8 cellular contexts compared by ENCODE assay signal in the genomic region with DNA sequence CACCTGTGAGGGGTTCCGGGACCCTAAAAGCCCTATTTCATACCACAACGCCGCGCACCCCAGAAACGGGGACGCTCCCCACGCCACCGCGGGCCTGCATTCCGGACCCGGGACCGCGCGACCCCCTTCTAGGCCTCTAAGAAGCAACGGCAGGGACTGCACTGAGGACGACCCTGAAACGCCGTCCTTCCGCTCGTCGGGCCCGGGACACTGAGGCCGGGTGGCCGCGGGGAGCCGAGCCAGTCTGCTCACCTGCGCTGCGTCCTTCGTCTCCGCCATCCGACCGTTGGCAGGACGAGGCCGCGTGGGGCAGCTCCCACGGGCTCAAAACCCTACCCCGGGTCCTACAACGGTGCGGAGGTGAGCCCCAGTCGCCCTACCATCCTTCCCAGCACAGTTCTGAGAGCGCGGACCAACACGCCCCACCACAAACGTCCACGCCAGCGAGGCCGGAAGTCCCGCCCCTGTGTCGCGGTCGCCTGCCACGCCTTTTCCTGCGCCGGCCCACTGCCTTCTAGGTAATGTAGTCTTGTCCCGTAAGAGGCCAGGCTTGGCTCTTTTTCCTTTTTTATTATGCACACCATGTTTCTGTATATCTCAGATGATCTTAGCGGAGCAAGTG. TPM values are rescaled to one million over a fixed set of nuclear protein-coding genes. Genes with fewer than 3 reads are reported as not detected.
DNase-seq lines count a peak whose midpoint lies in the region; ATAC-seq and TF ChIP-seq lines count a peak whose summit lies in the region.

A gene (minus strand): TSS at position 460 of the 622 bp plus-strand sequence. CDS start 181 bp downstream, at position 279.

- H3K4me3 ChIP-seq in ectodermal cell (ENCODE audit: insufficient read depth, low read depth, low read length) (peak within 1 kb of the TSS; percentile 87), lung (peak within 1 kb of the TSS; percentile 98)

- peaks cover 15% of the 10 kb centered on the region for H3K36me3 ChIP-seq in ectodermal cell (ENCODE audit: control insufficient read depth, insufficient read depth, low read length)
- peaks cover 8 to 13% of the 10 kb centered on the region in 2 donors for H3K36me3 ChIP-seq in lung (ENCODE audit: control insufficient read depth in 2 of 2, insufficient read depth in 2 of 2, low read length in 2 of 2)

- 0 to 1% methylated on average over 56 of the region's 56 CpGs for WGBS in ectodermal cell, 2 experiments
- WGBS in lung, 2 donors: 0% methylated on average over 56 of the region's 56 CpGs

- peak within 1 kb of the TSS; percentile 20 to 88 (median 76) for H3K27ac Mint-ChIP-seq in CD14-positive monocyte
- H3K27ac Mint-ChIP-seq in activated CD8-positive, alpha-beta T cell treated with anti-CD3 and anti-CD28 coated beads for 36 hours: peak within 1 kb of the TSS; percentile 85

- CTCF ChIA-PET in activated CD8-positive, alpha-beta T cell treated with anti-CD3 and anti-CD28 coated beads for 36 hours (lab: Charles Lee): no interaction called here

- intact Hi-C loops in CD14-positive monocyte (cut with micrococcal nuclease): loop anchor here in 1 of 2 donors (2.0 kb wide), 1 partner anchor 73 kb away; a partner anchor contains a TSS
- intact Hi-C loops in activated CD8-positive, alpha-beta T cell treated with anti-CD3 and anti-CD28 coated beads for 36 hours (cut with micrococcal nuclease): no loop called here

- H3K9me3 ChIP-seq in ectodermal cell (ENCODE audit: control insufficient read depth, low read length) (peaks cover 3% of the 10 kb centered on the region), lung (ENCODE audit: control insufficient read depth in 2 of 2, insufficient read depth in 1 of 2, low read length in 1 of 2) (peaks cover 0 to 22% of the 10 kb centered on the region in 2 donors)

- peak within 1 kb of the TSS; percentile 91 to 95 for H3K4me3 Mint-ChIP-seq in CD14-positive monocyte
- peak within 1 kb of the TSS; percentile 86 for H3K4me3 Mint-ChIP-seq in activated CD8-positive, alpha-beta T cell treated with anti-CD3 and anti-CD28 coated beads for 36 hours

- H3K36me3 Mint-ChIP-seq in CD14-positive monocyte: peaks cover 24 to 30% of the 10 kb centered on the region in 2 donors
- peaks cover 52% of the 10 kb centered on the region for H3K36me3 Mint-ChIP-seq in activated CD8-positive, alpha-beta T cell treated with anti-CD3 and anti-CD28 coated beads for 36 hours (ENCODE audit: low read depth)

- H3K9me3 Mint-ChIP-seq in CD14-positive monocyte: peaks cover 53 to 80% (median 69%) of the 10 kb centered on the region in 7 donors
- H3K9me3 Mint-ChIP-seq in activated CD8-positive, alpha-beta T cell treated with anti-CD3 and anti-CD28 coated beads for 36 hours: peaks cover 40% of the 10 kb centered on the region

- ATAC-seq in GM19395 (IDR thresholded peaks at IDR 0.05; ENCODE audit: unreplicated experiment) (peak; percentile 94), HG03565 (IDR thresholded peaks at IDR 0.05; ENCODE audit: unreplicated experiment) (peak; percentile 85), lung (ENCODE audit: insufficient read depth, low FRiP score) (peak; percentile 91)
- peak; percentile 96 for ATAC-seq in activated CD8-positive, alpha-beta T cell treated with anti-CD3 and anti-CD28 coated beads for 36 hours

- POLR2A ChIA-PET in activated CD8-positive, alpha-beta T cell treated with anti-CD3 and anti-CD28 coated beads for 36 hours (lab: Charles Lee): interaction anchor here (0.7 kb wide), 1 partner anchor 10 kb away, joined by 3 read pairs; no protein-coding TSS in a partner anchor

- TF ChIP-seq CTCF in CD14-positive monocyte (IDR thresholded peaks at IDR 0.05) (no peak), lung (IDR thresholded peaks at IDR 0.05; ENCODE audit: control extremely low read depth, extremely low read depth) (no peak)
- TF ChIP-seq CTCF in activated CD8-positive, alpha-beta T cell treated with anti-CD3 and anti-CD28 coated beads for 36 hours (IDR thresholded peaks at IDR 0.05): no peak

- H3K4me1 ChIP-seq in ectodermal cell (ENCODE audit: control insufficient read depth, insufficient read depth, low read length): no peaks in the 10 kb centered on the region
- H3K4me1 ChIP-seq in lung (ENCODE audit: control insufficient read depth in 2 of 2, insufficient read depth in 2 of 2, low read length in 2 of 2): peaks cover 12 to 14% of the 10 kb centered on the region in 2 donors

- H3K4me1 Mint-ChIP-seq in CD14-positive monocyte: peaks cover 21% of the 10 kb centered on the region
- peaks cover 26% of the 10 kb centered on the region for H3K4me1 Mint-ChIP-seq in activated CD8-positive, alpha-beta T cell treated with anti-CD3 and anti-CD28 coated beads for 36 hours (ENCODE audit: low read depth)

- H3K27me3 ChIP-seq in ectodermal cell (ENCODE audit: control insufficient read depth, insufficient read depth, low read length, poor library complexity, severe bottlenecking) (no peaks in the 10 kb centered on the region), lung (ENCODE audit: control insufficient read depth, insufficient read depth) (no peaks in the 10 kb centered on the region)

- no peak within 1 kb of the TSS for H3K27ac ChIP-seq in ectodermal cell (ENCODE audit: insufficient read depth, low read depth, low read length, poor library complexity, severe bottlenecking)
- peak within 1 kb of the TSS; percentile 59 to 82 for H3K27ac ChIP-seq in lung (ENCODE audit: low read depth in 1 of 2, low read length in 1 of 2)

- DNase-seq in CD14-positive monocyte (ENCODE audit: low spot score) (peak; percentile 84), NCI-H774 (lab: John Stamatoyannopoulos, UW) (peak; percentile 62), lung (ENCODE audit: low spot score) (peak; percentile 91)
- DNase-seq in activated CD8-positive, alpha-beta T cell treated with anti-CD3 and anti-CD28 coated beads for 36 hours: peak; percentile 91
- DNase-seq in stimulated activated CD4-positive, alpha-beta T cell treated with anti-CD3 and anti-CD28 coated beads, TNF-alpha, amount 100 ng/mL, for 1 hour (ENCODE audit: low read depth in 3 of 3, low spot score in 1 of 3): peak; percentile 62 to 79 (median 72)

- peaks cover 0 to 8% (median 3%) of the 10 kb centered on the region in 3 donors for H3K27me3 Mint-ChIP-seq in CD14-positive monocyte (ENCODE audit: low read depth in 3 of 3)
- H3K27me3 Mint-ChIP-seq in activated CD8-positive, alpha-beta T cell treated with anti-CD3 and anti-CD28 coated beads for 36 hours: no peaks in the 10 kb centered on the region

RNA-seq across cellular contexts. Expression of the gene that starts here (rescaled TPM):
- under 1 TPM; 0.25 to 0.65 TPM for polyA plus RNA-seq in CD14-positive monocyte
- 10 to 100 TPM; 10.3 to 13.5 TPM for total RNA-seq in activated CD8-positive, alpha-beta T cell treated with anti-CD3 and anti-CD28 coated beads for 36 hours
- 10.2 TPM for polyA plus RNA-seq in ectodermal cell (2013, experiment 1 of 4)
- polyA plus RNA-seq in ectodermal cell (2013, experiment 2 of 4): 8.9 TPM
- 8.4 TPM for polyA plus RNA-seq in ectodermal cell (2013, experiment 3 of 4)
- 9.5 TPM for polyA plus RNA-seq in ectodermal cell (2013, experiment 4 of 4)
- total RNA-seq in lung: 10 to 100 TPM in 1 of 2 donors, 1 to 10 TPM in 1; 8.4 to 21.4 TPM
- 1 to 10 TPM; 2.0 to 3.0 TPM for polyA plus RNA-seq in lung

Comparison
In these comparisons a context has a peak if more than half of its experiments do, and no peak if none do; other contexts are left out.
1. Peak in DNase-seq in CD14-positive monocyte; RNA of the gene not detected or under 1 TPM.